In the genomic region with DNA sequence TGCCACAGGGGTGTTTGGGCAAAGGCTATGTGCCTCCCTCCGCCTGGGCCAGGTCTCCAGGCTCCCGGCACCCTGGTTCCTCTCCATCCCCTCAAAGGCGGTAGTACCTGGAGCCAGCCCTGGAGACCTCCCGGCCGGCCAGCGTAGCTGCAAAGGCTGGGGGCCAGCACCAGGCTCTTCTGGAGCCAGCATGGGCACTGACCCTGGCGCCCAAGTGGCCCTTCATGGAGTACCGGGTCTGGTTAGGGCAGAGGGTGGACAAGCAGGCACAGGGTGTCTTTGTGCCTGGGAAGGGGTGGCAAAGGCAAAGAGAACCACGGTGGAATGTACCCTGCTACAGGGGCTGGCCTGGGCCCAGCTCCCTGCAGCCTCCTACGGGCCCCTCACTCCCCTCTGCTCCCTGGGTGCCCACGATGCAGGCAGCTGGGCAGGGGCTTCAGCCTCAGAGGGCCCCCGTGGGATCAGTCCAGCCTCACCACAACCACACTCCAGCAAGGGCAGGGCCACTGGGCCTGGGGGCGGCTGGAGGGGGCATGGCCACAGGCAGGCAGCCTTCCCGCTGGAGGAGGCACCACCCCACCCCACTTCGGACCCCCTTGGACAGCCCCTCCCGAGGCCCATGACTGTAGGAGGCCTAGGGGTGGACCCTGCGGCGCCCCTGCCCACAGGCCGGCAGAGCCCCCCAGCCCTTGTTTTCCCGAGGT, we compare ENCODE assay signal across 25 cellular contexts.
"Had no signal": no experiment of that assay in that cellular context is flagged by ENCODE, and none has a peak within 500 bp of the region (broad histone marks: within the 10 kb centered on the region; RNA-seq: fewer than 3 reads in every experiment).

No MANE protein-coding gene starts in this region.

- DNase-seq: activated B cell treated with CpG ODN at 0.5 μM for 24 hours; activated CD4-positive, alpha-beta T cell treated with anti-CD3 and anti-CD28 coated beads for 36 hours; activated CD4-positive, alpha-beta T cell treated with anti-CD3 and anti-CD28 coated beads, Interleukin-2, amount 50 U/mL, for 48 hours; activated effector memory CD4-positive, alpha-beta T cell treated with Interleukin-2 at 50 U/mL for 16 hours; activated T-cell treated with anti-CD3 and anti-CD28 coated beads, Interleukin-2, amount 50 U/mL, for 48 hours; adrenal gland; cerebellar nuclear complex; cortex of kidney; islet precursor cell; naive thymus-derived CD8-positive, alpha-beta T cell; nucleus accumbens; stimulated activated CD4-positive, alpha-beta T cell treated with anti-CD3 and anti-CD28 coated beads, Interleukin-2, amount 100 ng/mL, for 48 hours; stimulated activated CD8-positive, alpha-beta memory T cell treated with anti-CD3 and anti-CD28 coated beads, Interleukin-4, amount 100 ng/mL, for 48 hours; stimulated activated naive CD4-positive, alpha-beta T cell treated with Interleukin-2 at 50 U/mL for 16 hours had no signal

- H3K4me3 ChIP-seq: adrenal gland, SJSA1, smooth muscle cell, thoracic aorta had no signal

- H3K27ac ChIP-seq: adrenal gland, epithelial cell of prostate, parathyroid adenoma, SJSA1, thoracic aorta had no signal

- H3K36me3 Mint-ChIP-seq: activated naive CD4-positive, alpha-beta T cell treated with anti-CD3 and anti-CD28 coated beads, Interleukin-2, amount 50 U/mL, for 24 hours; mesothelial cell of epicardium; type B pancreatic cell had no signal

- H3K27ac Mint-ChIP-seq: activated B cell treated with CpG ODN at 0.5 μM for 24 hours; activated CD4-positive, alpha-beta T cell treated with anti-CD3 and anti-CD28 coated beads for 36 hours; activated naive CD4-positive, alpha-beta T cell treated with anti-CD3 and anti-CD28 coated beads, Interleukin-2, amount 50 U/mL, for 24 hours; mesothelial cell of epicardium; naive thymus-derived CD8-positive, alpha-beta T cell; type B pancreatic cell had no signal

- H3K9me3 ChIP-seq: adrenal gland, heart left ventricle, SJSA1, thoracic aorta had no signal

- H3K36me3 ChIP-seq: adrenal gland, gastroesophageal sphincter, heart left ventricle, SJSA1, thoracic aorta had no signal

- H3K9me3 Mint-ChIP-seq: activated B cell treated with CpG ODN at 0.5 μM for 24 hours; activated naive CD4-positive, alpha-beta T cell treated with anti-CD3 and anti-CD28 coated beads, Interleukin-2, amount 50 U/mL, for 24 hours; mesothelial cell of epicardium; naive thymus-derived CD8-positive, alpha-beta T cell; type B pancreatic cell had no signal

- H3K4me3 Mint-ChIP-seq: activated CD4-positive, alpha-beta T cell treated with anti-CD3 and anti-CD28 coated beads for 36 hours; activated naive CD4-positive, alpha-beta T cell treated with anti-CD3 and anti-CD28 coated beads, Interleukin-2, amount 50 U/mL, for 24 hours had no signal

- ATAC-seq: activated CD4-positive, alpha-beta T cell treated with anti-CD3 and anti-CD28 coated beads for 36 hours; gastroesophageal sphincter; heart left ventricle; naive thymus-derived CD8-positive, alpha-beta T cell; sciatic nerve had no signal

- H3K4me1 ChIP-seq: adrenal gland, parathyroid adenoma, SJSA1 had no signal
